In genomic region chr1:115379943-115380342, GRCh38 we compare ENCODE assay signal across 4 cellular contexts. TPM values are rescaled to one million over a fixed set of nuclear protein-coding genes. Genes with fewer than 3 reads are reported as not detected.
"Had no signal": no experiment of that assay in that cellular context is flagged by ENCODE, and none has a peak within 500 bp of the region (broad histone marks: within the 10 kb centered on the region; RNA-seq: fewer than 3 reads in every experiment).

No MANE protein-coding gene starts in this region.

- ATAC-seq: GM12878 had no signal

- H3K4me3 ChIP-seq: GM12878 had no signal

- DNase-seq: GDM1, GF-D8 had no signal

RNA-seq across cellular contexts. Expression of gene NGF, which starts 41.9 kb away (rescaled TPM):
- total RNA-seq: G401, GM12878 had no signal
- polyA plus RNA-seq: GM12878 had no signal
